ENCODE assay signal across 28 cellular contexts in genomic region chr17:78605886-78606285, GRCh38. TPM values are rescaled to one million over a fixed set of nuclear protein-coding genes. Genes with fewer than 3 reads are reported as not detected.
"Had no signal": no experiment of that assay in that cellular context is flagged by ENCODE, and none has a peak within 500 bp of the region (broad histone marks: within the 10 kb centered on the region; RNA-seq: fewer than 3 reads in every experiment).

No MANE protein-coding gene starts in this region.

- ATAC-seq: esophagus mucosa, gastrocnemius medialis, heart right ventricle, left lobe of liver had no signal

- H3K9me3 ChIP-seq: esophagus squamous epithelium, gastrocnemius medialis, left ventricle myocardium inferior, lower lobe of right lung had no signal

- H3K36me3 ChIP-seq: esophagus squamous epithelium, gastrocnemius medialis, heart right ventricle, left ventricle myocardium inferior, lower lobe of right lung had no signal

- H3K4me1 ChIP-seq: esophagus squamous epithelium, gastrocnemius medialis, heart right ventricle, left ventricle myocardium inferior, lower lobe of right lung had no signal

- H3K4me3 ChIP-seq: coronary artery, dorsolateral prefrontal cortex, esophagus squamous epithelium, gastrocnemius medialis, heart right ventricle, left ventricle myocardium inferior, lower lobe of right lung had no signal

- FAIRE-seq: colon, endothelial cell of umbilical vein, kidney had no signal

- H3K27ac ChIP-seq: coronary artery, dorsolateral prefrontal cortex, epithelial cell of prostate, esophagus squamous epithelium, gastrocnemius medialis, heart right ventricle, left ventricle myocardium inferior, lower lobe of right lung had no signal

- DNase-seq: dermis blood vessel endothelial cell; dorsolateral prefrontal cortex; effector CD4-positive, alpha-beta T cell; effector memory CD4-positive, alpha-beta T cell; erythroblast; esophagus squamous epithelium; foreskin fibroblast; foreskin melanocyte; gastrocnemius medialis; glutamatergic neuron; heart right ventricle; hippocampal formation; islet precursor cell; kidney; kidney glomerular epithelial cell; left colon; left ventricle myocardium inferior; lower lobe of right lung; mesendoderm; midbrain had no signal

- H3K27me3 ChIP-seq: dorsolateral prefrontal cortex had no signal

RNA-seq across cellular contexts. Expression of gene DNAH17, which starts 28.7 kb away (rescaled TPM):
- total RNA-seq: endothelial cell of umbilical vein, glomerular endothelial cell, left colon, left lobe of liver, left ventricle myocardium inferior, mucosa of gallbladder had no signal
- polyA plus RNA-seq: endothelial cell of umbilical vein had no signal
